In genomic region chr17:2337811-2338657, GRCh38 we compare ENCODE assay signal across 8 cellular contexts. TPM values are rescaled to one million over a fixed set of nuclear protein-coding genes. Genes with fewer than 3 reads are reported as not detected.
DNase-seq lines count a peak whose midpoint lies in the region; ATAC-seq, FAIRE-seq and TF ChIP-seq lines count a peak whose summit lies in the region.

No MANE protein-coding gene starts in this region.

- intact Hi-C loops in pancreas (cut with DNase I) = no loop called here
- intact Hi-C loops in aorta (cut with DNase I) = loop anchor here (5.0 to 10.0 kb wide), 2 partner anchors 54 to 77 kb away; no protein-coding TSS in a partner anchor

- H3K4me3 ChIP-seq in cardiac muscle cell (peak overlapping the region; percentile 100), pancreas (peak overlapping the region; percentile 69 to 93 (median 88)), aorta (ENCODE audit: low read length in 2 of 2) (peak overlapping the region; percentile 92 to 96)

- TF ChIP-seq CTCF in cardiac muscle cell (IDR thresholded peaks at IDR 0.05; ENCODE audit: low read depth, low read length) (no peak), pancreas (IDR thresholded peaks at IDR 0.05) (no peak)

- WGBS in pancreas, 2 donors = 2 to 4% methylated on average over 36 to 60 of the region's 60 CpGs
- 0 to 1% methylated on average over 37 to 60 of the region's 60 CpGs for whole genome bisulfite sequencing in aorta, 2 donors

- H3K27me3 Mint-ChIP-seq in activated naive CD8-positive, alpha-beta T cell treated with anti-CD3 and anti-CD28 coated beads, Interleukin-2, amount 10 ng/mL, durations not matched to agents 7 days and 5 days = no peaks in the 10 kb centered on the region

- POLR2A ChIA-PET in activated naive CD8-positive, alpha-beta T cell treated with anti-CD3 and anti-CD28 coated beads, Interleukin-2, amount 10 ng/mL, durations not matched to agents 7 days and 5 days (lab: Charles Lee) = interaction anchor here (0.7 to 3.4 kb wide), 5 partner anchors 16 to 621 kb away, joined by 3 to 25 read pairs (median 4); partner anchors contain the start of genes HIC1, SMG6 and SRR

- H3K27ac Mint-ChIP-seq in activated naive CD8-positive, alpha-beta T cell treated with anti-CD3 and anti-CD28 coated beads, Interleukin-2, amount 10 ng/mL, durations not matched to agents 7 days and 5 days = peak overlapping the region; percentile 51

- no peaks in the 10 kb centered on the region for H3K27me3 ChIP-seq in cardiac muscle cell
- H3K27me3 ChIP-seq in pancreas = no peaks in the 10 kb centered on the region
- no peaks in the 10 kb centered on the region for H3K27me3 ChIP-seq in aorta (ENCODE audit: control insufficient read depth in 1 of 2, insufficient read depth in 2 of 2, low read length in 1 of 2)

- peaks cover 22% of the 10 kb centered on the region for H3K4me1 Mint-ChIP-seq in activated naive CD8-positive, alpha-beta T cell treated with anti-CD3 and anti-CD28 coated beads, Interleukin-2, amount 10 ng/mL, durations not matched to agents 7 days and 5 days

- peaks cover 19% of the 10 kb centered on the region for H3K36me3 ChIP-seq in cardiac muscle cell
- peaks cover 0 to 21% (median 18%) of the 10 kb centered on the region in 3 donors for H3K36me3 ChIP-seq in pancreas
- peaks cover 0 to 1% of the 10 kb centered on the region in 2 donors for H3K36me3 ChIP-seq in aorta (ENCODE audit: control insufficient read depth in 1 of 2, insufficient read depth in 2 of 2, low read length in 1 of 2)

- H3K9me3 ChIP-seq in cardiac muscle cell (ENCODE audit: low read depth) (no peaks in the 10 kb centered on the region), pancreas (no peaks in the 10 kb centered on the region), aorta (ENCODE audit: control insufficient read depth, low read length) (no peaks in the 10 kb centered on the region)

- H3K36me3 Mint-ChIP-seq in activated naive CD8-positive, alpha-beta T cell treated with anti-CD3 and anti-CD28 coated beads, Interleukin-2, amount 10 ng/mL, durations not matched to agents 7 days and 5 days = peaks cover 16% of the 10 kb centered on the region

- peak overlapping the region; percentile 79 for H3K4me3 Mint-ChIP-seq in activated naive CD8-positive, alpha-beta T cell treated with anti-CD3 and anti-CD28 coated beads, Interleukin-2, amount 10 ng/mL, durations not matched to agents 7 days and 5 days

- H3K4me1 ChIP-seq in cardiac muscle cell (ENCODE audit: low read depth) = peaks cover 4% of the 10 kb centered on the region
- H3K4me1 ChIP-seq in pancreas = peaks cover 10 to 12% (median 11%) of the 10 kb centered on the region in 3 donors
- H3K4me1 ChIP-seq in aorta (ENCODE audit: control insufficient read depth in 1 of 2, insufficient read depth in 2 of 2, low read length in 2 of 2) = no peaks in the 10 kb centered on the region

- peak overlapping the region; percentile 77 for H3K27ac ChIP-seq in cardiac muscle cell
- H3K27ac ChIP-seq in pancreas = peak overlapping the region; percentile 64 to 86 (median 74)
- peak overlapping the region in 1 of 2 donors; percentile 68 for H3K27ac ChIP-seq in aorta (ENCODE audit: low read depth in 1 of 2, low read length in 2 of 2)

- no peak for FAIRE-seq in pancreas (lab: Jason Lieb, UNC)

- no peaks in the 10 kb centered on the region for H3K9me3 Mint-ChIP-seq in activated naive CD8-positive, alpha-beta T cell treated with anti-CD3 and anti-CD28 coated beads, Interleukin-2, amount 10 ng/mL, durations not matched to agents 7 days and 5 days

- ATAC-seq in HG02642 (IDR thresholded peaks at IDR 0.05; ENCODE audit: poor library complexity, unreplicated experiment) = peak; percentile 26
- ATAC-seq in activated naive CD8-positive, alpha-beta T cell treated with anti-CD3 and anti-CD28 coated beads, Interleukin-2, amount 10 ng/mL, durations not matched to agents 7 days and 5 days (ENCODE audit: low read depth) = peak; percentile 25
- ATAC-seq in pancreas = peak; percentile 60 to 64 (median 61)
- peak; percentile 51 for ATAC-seq in aorta (ENCODE audit: low FRiP score)

- DNase-seq in EL (peak; percentile 70), SHP77 (lab: John Stamatoyannopoulos, UW) (peak; percentile 48 to 69), cardiac muscle cell (ENCODE audit: low read depth in 1 of 2, low spot score in 1 of 2) (peak; percentile 62 to 82), pancreas (peak; percentile 59 to 87 (median 73)), aorta (peak; percentile 77 to 91), DMS79 treated with DMSO at 0.1 percent for 48 hours (lab: John Stamatoyannopoulos, UW) (no peak)
- peak; percentile 72 for DNase-seq in activated naive CD8-positive, alpha-beta T cell treated with anti-CD3 and anti-CD28 coated beads, Interleukin-2, amount 10 ng/mL, durations not matched to agents 7 days and 5 days

RNA-seq across cellular contexts. Expression of gene SGSM2, which starts 0.7 kb away (rescaled TPM):
- total RNA-seq in activated naive CD8-positive, alpha-beta T cell treated with anti-CD3 and anti-CD28 coated beads, Interleukin-2, amount 10 ng/mL, durations not matched to agents 7 days and 5 days = 100 to 1,000 TPM; 116 to 131 TPM
- total RNA-seq in cardiac muscle cell (93.3 and 106 TPM in 2 replicates), pancreas (10 to 100 TPM; 17.6 to 34.6 (median 24.5) TPM), aorta (10 to 100 TPM; 48.2 to 87.4 TPM)
- polyA plus RNA-seq in cardiac muscle cell (99.3 and 107 TPM in 2 replicates), pancreas (100 to 1,000 TPM; 152 to 153 TPM), aorta (100 to 1,000 TPM in 1 of 2 donors, 10 to 100 TPM in 1; 24.9 to 173 TPM)

RNA-seq across cellular contexts. Expression of gene TSR1, which starts 1.8 kb away (rescaled TPM):
- total RNA-seq in activated naive CD8-positive, alpha-beta T cell treated with anti-CD3 and anti-CD28 coated beads, Interleukin-2, amount 10 ng/mL, durations not matched to agents 7 days and 5 days = 10 to 100 TPM; 27.8 to 30.2 TPM
- total RNA-seq in cardiac muscle cell (47.1 and 52.6 TPM in 2 replicates), pancreas (10 to 100 TPM in 4 of 6 donors, 1 to 10 TPM in 2; 8.3 to 17.3 (median 13.6) TPM), aorta (10 to 100 TPM; 18.5 to 21.8 TPM)
- polyA plus RNA-seq in cardiac muscle cell (34.0 and 43.1 TPM in 2 replicates), pancreas (10 to 100 TPM; 10.7 to 10.8 TPM), aorta (10 to 100 TPM in 1 of 2 donors, 1 to 10 TPM in 1; 8.8 to 10.7 TPM)

RNA-seq across cellular contexts. Expression of gene SRR, which starts 34.3 kb away (rescaled TPM):
- total RNA-seq in activated naive CD8-positive, alpha-beta T cell treated with anti-CD3 and anti-CD28 coated beads, Interleukin-2, amount 10 ng/mL, durations not matched to agents 7 days and 5 days = 10 to 100 TPM; 16.3 to 19.8 TPM
- total RNA-seq in cardiac muscle cell = 27.7 and 28.3 TPM in 2 replicates
- 27.9 and 49.9 TPM in 2 replicates for polyA plus RNA-seq in cardiac muscle cell
- total RNA-seq in pancreas = 1 to 10 TPM; 5.1 to 9.9 (median 5.3) TPM
- 1 to 10 TPM; 2.0 to 3.8 TPM for polyA plus RNA-seq in pancreas
- total RNA-seq in aorta = 1 to 10 TPM; 7.4 to 9.5 TPM
- 1 to 10 TPM; 4.5 to 5.6 TPM for polyA plus RNA-seq in aorta

RNA-seq across cellular contexts. Expression of gene SMG6, which starts 34.4 kb away (rescaled TPM):
- total RNA-seq in activated naive CD8-positive, alpha-beta T cell treated with anti-CD3 and anti-CD28 coated beads, Interleukin-2, amount 10 ng/mL, durations not matched to agents 7 days and 5 days = 10 to 100 TPM; 48.5 to 58.3 TPM
- total RNA-seq in cardiac muscle cell = 50.8 and 54.8 TPM in 2 replicates
- 23.0 and 25.9 TPM in 2 replicates for polyA plus RNA-seq in cardiac muscle cell
- 10 to 100 TPM in 4 of 6 donors, 1 to 10 TPM in 2; 8.4 to 17.0 (median 10.8) TPM for total RNA-seq in pancreas
- polyA plus RNA-seq in pancreas = 10 to 100 TPM; 16.3 to 19.8 TPM
- 10 to 100 TPM; 34.8 to 67.3 TPM for total RNA-seq in aorta
- polyA plus RNA-seq in aorta = 10 to 100 TPM; 16.2 to 28.1 TPM

Comparison
In these comparisons a context has a peak if more than half of its experiments do, and no peak if none do; other contexts are left out.
1. intact Hi-C loops: an anchor here in aorta (5.0 to 10.0 kb wide); none called in pancreas.